16 cellular contexts compared by ENCODE assay signal in genomic region chr10:95168694-95169093, GRCh38. TPM values are rescaled to one million over a fixed set of nuclear protein-coding genes. Genes with fewer than 3 reads are reported as not detected.
DNase-seq lines count a peak whose midpoint lies in the region; ATAC-seq and TF ChIP-seq lines count a peak whose summit lies in the region.
"Had no signal": no experiment of that assay in that cellular context is flagged by ENCODE, and none has a peak within 500 bp of the region (broad histone marks: within the 10 kb centered on the region; RNA-seq: fewer than 3 reads in every experiment).

No MANE protein-coding gene starts in this region.

- H2AFZ ChIP-seq in H9 (ENCODE audit: low read length): no peak overlapping the region
- H2AFZ ChIP-seq: GM23248 had no signal

- WGBS in H9 (ENCODE audit: extremely low coverage, insufficient read length, low lambda C conversion rate): no CpG with 5 or more reads among the region's 4 CpGs
- no CpG with 5 or more reads among the region's 4 CpGs for WGBS in mesendoderm (ENCODE audit: extremely low coverage, insufficient coverage, low lambda C conversion rate)

- H3K56ac ChIP-seq in H9 (ENCODE audit: insufficient read length, low read depth, low read length): no peak overlapping the region
- no peak overlapping the region for H3K56ac ChIP-seq in mesendoderm (ENCODE audit: low read length)

- no peak overlapping the region for H4K91ac ChIP-seq in H9 (ENCODE audit: insufficient read length, low read depth, low read length)

- H2BK5ac ChIP-seq in H9 (ENCODE audit: insufficient read length, low read length): no peak overlapping the region
- H2BK5ac ChIP-seq in mesendoderm (ENCODE audit: low read length): no peak overlapping the region

- H3K23ac ChIP-seq in H9 (ENCODE audit: insufficient read length, low read depth, low read length): no peak overlapping the region
- no peak overlapping the region for H3K23ac ChIP-seq in mesendoderm (ENCODE audit: low read length)

- H3K27me3 Mint-ChIP-seq in H9 (ENCODE audit: low read depth): no peaks in the 10 kb centered on the region
- H3K27me3 Mint-ChIP-seq: CD4-positive, alpha-beta T cell had no signal

- no peak overlapping the region for H4K5ac ChIP-seq in H9 (ENCODE audit: insufficient read length, low read depth, low read length)
- H4K5ac ChIP-seq in mesendoderm (ENCODE audit: low read length): no peak overlapping the region

- H4K20me1 ChIP-seq in H9 (ENCODE audit: control insufficient read depth, insufficient read depth, insufficient read length): no peaks in the 10 kb centered on the region

- H3K9ac ChIP-seq in H9 (ENCODE audit: extremely low read depth, insufficient read length, low read length) (no peak overlapping the region), mesendoderm (ENCODE audit: low read length) (no peak overlapping the region)
- H3K9ac ChIP-seq: GM23248, KMS-11 had no signal

- DNase-seq in H9: peak; percentile 27
- no peak for DNase-seq in LNCaP clone FGC (ENCODE audit: low read depth)
- peak; percentile 2 for DNase-seq in dedifferentiated amniotic fluid mesenchymal stem cell (ENCODE audit: extremely low spot score)
- peak; percentile 21 for DNase-seq in mesendoderm
- DNase-seq in NCI-H510A treated with DMSO at 0.1 percent for 48 hours (lab: John Stamatoyannopoulos, UW): no peak
- DNase-seq in stimulated activated CD4-positive, alpha-beta T cell treated with anti-CD3 and anti-CD28 coated beads, Interleukin-2, amount 100 ng/mL, for 48 hours: no peak
- DNase-seq: AML-193; Caco-2; CD4-positive, alpha-beta T cell; DMS79 treated with DMSO at 0.1 percent for 48 hours; GF-D8; GM23248 had no signal

- no peak overlapping the region for H3K27ac ChIP-seq in H9 (ENCODE audit: insufficient read length, low read depth, low read length)
- no peak overlapping the region for H3K27ac ChIP-seq in mesendoderm (ENCODE audit: low read depth, low read length)
- H3K27ac ChIP-seq: C4-2B, GM23248, KMS-11 had no signal

- H2BK20ac ChIP-seq in H9 (ENCODE audit: low read depth, low read length, poor library complexity, severe bottlenecking): no peak overlapping the region

- no peak overlapping the region for H2BK12ac ChIP-seq in H9 (ENCODE audit: insufficient read length, low read depth, low read length)

- H3K14ac ChIP-seq in H9 (ENCODE audit: insufficient read depth, low read length): no peak overlapping the region

- no peak overlapping the region for H3K27ac Mint-ChIP-seq in H9
- H3K27ac Mint-ChIP-seq: CD4-positive, alpha-beta T cell had no signal

- H3K4me2 ChIP-seq in H9 (ENCODE audit: insufficient read depth, insufficient read length, low read length) (no peak overlapping the region), mesendoderm (ENCODE audit: low read length) (no peak overlapping the region)
- H3K4me2 ChIP-seq: KMS-11 had no signal

- no peak for TF ChIP-seq CTCF in H9 (conservative IDR thresholded peaks at IDR 0.05)
- 0 out of 2 replicates have a peak, but pooled peaks have one; percentile 11 for TF ChIP-seq CTCF in LNCaP clone FGC (IDR thresholded peaks at IDR 0.05; ENCODE audit: control insufficient read depth, extremely low read depth, insufficient read depth)

- H2BK15ac ChIP-seq in H9 (ENCODE audit: low read depth, low read length) (no peak overlapping the region), mesendoderm (replicated peaks; ENCODE audit: low read depth) (no peak overlapping the region)

- no peak overlapping the region for H3K4me3 Mint-ChIP-seq in H9
- H3K4me3 Mint-ChIP-seq: CD4-positive, alpha-beta T cell had no signal

- H3K4me1 Mint-ChIP-seq in H9: peaks cover 0 to 3% of the 10 kb centered on the region in 2 experiments; a peak in 2 of 4 replicates

- H3K23me2 ChIP-seq in H9 (ENCODE audit: insufficient read length, low read depth, low read length, poor library complexity, severe bottlenecking): no peaks in the 10 kb centered on the region

- H4K8ac ChIP-seq in H9 (replicated peaks; ENCODE audit: insufficient read length, low read depth, low read length) (no peak overlapping the region), mesendoderm (ENCODE audit: low read depth, low read length) (no peak overlapping the region)

- H3K4me1 ChIP-seq in H9 (ENCODE audit: insufficient read depth, low read length) (no peaks in the 10 kb centered on the region), mesendoderm (ENCODE audit: control insufficient read depth, low read depth, low read length) (no peaks in the 10 kb centered on the region)

- H3K4me3 ChIP-seq in LNCaP clone FGC (ENCODE audit: low read depth, low read length): no peak overlapping the region
- no peak overlapping the region for H3K4me3 ChIP-seq in mesendoderm (ENCODE audit: low read length)
- H3K4me3 ChIP-seq: GM23248 had no signal

- H3K27me3 ChIP-seq in H9 (ENCODE audit: insufficient read depth, low read length) (no peaks in the 10 kb centered on the region), mesendoderm (ENCODE audit: insufficient read depth, low read length, poor library complexity) (no peaks in the 10 kb centered on the region)

- H2BK120ac ChIP-seq in H9 (ENCODE audit: low read depth, low read length, poor library complexity, severe bottlenecking): no peak overlapping the region
- no peak overlapping the region for H2BK120ac ChIP-seq in mesendoderm (ENCODE audit: low read depth, low read length)

- peaks cover 6 to 23% (median 15%) of the 10 kb centered on the region in 3 experiments; a peak in 6 of 7 replicates for H3K36me3 Mint-ChIP-seq in H9 (ENCODE audit: insufficient read depth in 1 of 3, low read depth in 3 of 3)

- H3K79me1 ChIP-seq in H9 (ENCODE audit: insufficient read depth, low read depth, low read length, poor library complexity, severe bottlenecking): no peaks in the 10 kb centered on the region
- H3K79me1 ChIP-seq in mesendoderm (ENCODE audit: low read length): no peaks in the 10 kb centered on the region

- H3T11ph ChIP-seq in H9 (ENCODE audit: low read length): no peak overlapping the region

- H3K79me2 ChIP-seq in H9 (ENCODE audit: insufficient read depth, low read length): no peaks in the 10 kb centered on the region
- H3K79me2 ChIP-seq in mesendoderm (ENCODE audit: control insufficient read depth, insufficient read depth, low read length): no peaks in the 10 kb centered on the region

- H3K4ac ChIP-seq in H9 (ENCODE audit: low read depth, low read length) (no peak overlapping the region), mesendoderm (ENCODE audit: low read depth, low read length) (no peak overlapping the region)

- no peak overlapping the region for H2AK5ac ChIP-seq in H9 (ENCODE audit: insufficient read length, low read length)
- H2AK5ac ChIP-seq in mesendoderm (ENCODE audit: low read length): no peak overlapping the region

- no peak for ATAC-seq in HG03378 (IDR thresholded peaks at IDR 0.05; ENCODE audit: unreplicated experiment)

- peaks cover 2% of the 10 kb centered on the region for H3K36me3 ChIP-seq in mesendoderm (ENCODE audit: control insufficient read depth, insufficient read depth, low read length)

- no peaks in the 10 kb centered on the region for H3K9me3 ChIP-seq in H9 (ENCODE audit: control insufficient read depth, low read depth, low read length)

- H3K18ac ChIP-seq in H9 (ENCODE audit: insufficient read length, low read depth, low read length): no peak overlapping the region
- no peak overlapping the region for H3K18ac ChIP-seq in mesendoderm (ENCODE audit: low read length)

- peaks cover 22 to 23% of the 10 kb centered on the region in 2 experiments for H3K9me3 Mint-ChIP-seq in H9

RNA-seq across cellular contexts. Expression of gene ACSM6, which starts 25.3 kb away (rescaled TPM):
- total RNA-seq in H9 (2021): 0.18 TPM in 1 of 2 replicates, not detected in the other
- polyA plus RNA-seq in mesendoderm (2013, experiment 1 of 2): 0.04 TPM
- 0.04 TPM for polyA plus RNA-seq in mesendoderm (2013, experiment 2 of 2)
- total RNA-seq: Caco-2; CD4-positive, alpha-beta T cell; GM23248 had no signal
- polyA plus RNA-seq: BJ had no signal

Comparison
In these comparisons a context has a peak if more than half of its experiments do, and no peak if none do; other contexts are left out.
1. DNase-seq: peak in H9 (single experiment), dedifferentiated amniotic fluid mesenchymal stem cell (single experiment) and mesendoderm (single experiment); none in LNCaP clone FGC (single experiment), NCI-H510A treated with DMSO at 0.1 percent for 48 hours (single experiment) and stimulated activated CD4-positive, alpha-beta T cell treated with anti-CD3 and anti-CD28 coated beads, Interleukin-2, amount 100 ng/mL, for 48 hours (0 of 2).